Comparison of ENCODE assay signal across 16 cellular contexts in the genomic region with DNA sequence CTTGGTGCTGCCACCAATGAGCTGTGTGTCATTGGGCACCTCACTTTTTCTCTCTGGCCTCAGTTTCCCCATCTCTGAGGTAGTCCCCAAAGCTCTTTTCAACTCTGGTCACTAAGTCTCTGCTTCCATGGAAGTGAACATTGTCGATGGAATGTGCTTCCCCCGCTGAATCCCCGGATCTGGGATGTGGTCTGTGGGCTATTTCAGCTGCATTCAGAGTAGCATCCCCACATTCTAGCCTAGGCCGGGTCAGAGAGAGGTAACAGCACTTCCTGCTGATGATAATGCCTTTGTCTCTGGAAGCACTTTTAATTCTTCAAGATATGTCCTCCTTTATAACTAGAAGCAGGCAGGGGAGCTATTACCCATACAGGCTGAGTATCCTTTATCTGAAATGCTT. TPM values are rescaled to one million over a fixed set of nuclear protein-coding genes. Genes with fewer than 3 reads are reported as not detected.
DNase-seq lines count a peak whose midpoint lies in the region; TF ChIP-seq lines count a peak whose summit lies in the region.
"Had no signal": no experiment of that assay in that cellular context is flagged by ENCODE, and none has a peak within 500 bp of the region (broad histone marks: within the 10 kb centered on the region; RNA-seq: fewer than 3 reads in every experiment).

No MANE protein-coding gene starts in this region.

- H3K27me3 Mint-ChIP-seq in neural crest cell (ENCODE audit: low read depth) (peaks cover 2% of the 10 kb centered on the region), immature natural killer cell (ENCODE audit: low read depth in 3 of 3) (peaks cover 2 to 7% (median 2%) of the 10 kb centered on the region in 3 donors)

- no peak overlapping the region for H3K4me3 ChIP-seq in BLaER1 treated with 17β-estradiol and CSF1 and Interleukin-3, amounts not matched to agents 10 nM and 100 nM
- H3K4me3 ChIP-seq in astrocyte of the spinal cord (ENCODE audit: low read depth, low read length) (no peak overlapping the region), HAP-1 (no peak overlapping the region)
- H3K4me3 ChIP-seq: K562 had no signal

- H3K4me2 ChIP-seq in BLaER1 treated with 17β-estradiol and CSF1 and Interleukin-3, amounts not matched to agents 10 nM and 100 nM = peak overlapping the region in 7 of 11 experiments; percentile 39 to 93 (median 80); a peak in 14 of 22 replicates

- no peaks in the 10 kb centered on the region for H3K4me1 Mint-ChIP-seq in neural crest cell
- H3K4me1 Mint-ChIP-seq in immature natural killer cell = no peaks in the 10 kb centered on the region

- H3K27ac Mint-ChIP-seq in neural crest cell (ENCODE audit: unreplicated experiment) = peak overlapping the region; percentile 71
- no peak overlapping the region for H3K27ac Mint-ChIP-seq in immature natural killer cell

- TF ChIP-seq CTCF in astrocyte of the spinal cord (IDR thresholded peaks at IDR 0.05; ENCODE audit: low read depth, low read length) = no peak
- no peak for TF ChIP-seq CTCF in neural crest cell (conservative IDR thresholded peaks at IDR 0.05)

- H3K9me3 Mint-ChIP-seq in neural crest cell (no peaks in the 10 kb centered on the region), immature natural killer cell (peaks cover 0 to 2% (median 0%) of the 10 kb centered on the region in 6 donors)

- H3K4me3 Mint-ChIP-seq in neural crest cell = no peak overlapping the region
- H3K4me3 Mint-ChIP-seq in immature natural killer cell = no peak overlapping the region

- H3K4me1 ChIP-seq in BLaER1 treated with 17β-estradiol and CSF1 and Interleukin-3, amounts not matched to agents 10 nM and 100 nM = peaks cover 53 to 98% (median 92%) of the 10 kb centered on the region in 10 experiments
- no peaks in the 10 kb centered on the region for H3K4me1 ChIP-seq in HAP-1

- H4K20me1 ChIP-seq in BLaER1 treated with 17β-estradiol and CSF1 and Interleukin-3, amounts not matched to agents 10 nM and 100 nM = peaks cover 0 to 36% (median 0%) of the 10 kb centered on the region in 11 experiments; a peak in 6 of 22 replicates

- H3K9ac ChIP-seq in BLaER1 treated with 17β-estradiol and CSF1 and Interleukin-3, amounts not matched to agents 10 nM and 100 nM = no peak overlapping the region

- H3K36me3 Mint-ChIP-seq in neural crest cell (ENCODE audit: low read depth) = no peaks in the 10 kb centered on the region
- H3K36me3 Mint-ChIP-seq in immature natural killer cell = peaks cover 3 to 4% (median 4%) of the 10 kb centered on the region in 3 donors

- peak; percentile 34 for DNase-seq in LHCN-M2 (ENCODE audit: low read depth)
- DNase-seq in astrocyte of the spinal cord (ENCODE audit: low read depth, low spot score) = peak; percentile 13
- no peak for DNase-seq in neural crest cell (ENCODE audit: low read depth, low spot score)
- DNase-seq in COLO668 (lab: John Stamatoyannopoulos, UW; ENCODE audit: unreplicated experiment) = no peak
- DNase-seq in HAP-1 (ENCODE audit: low spot score in 2 of 2) = no peak
- no peak for DNase-seq in activated gamma-delta T cell (lab: John Stamatoyannopoulos, UW)
- no peak for DNase-seq in immature natural killer cell
- DNase-seq: C1 segment of cervical spinal cord, DMS 273 treated with DMSO at 0.1 percent for 48 hours, HCEC 1CT, NCI-H1092, NCI-H146, NCI-H2081, SHP77 had no signal

- H3K9me3 ChIP-seq in BLaER1 treated with 17β-estradiol and CSF1 and Interleukin-3, amounts not matched to agents 10 nM and 100 nM (replicated peaks in 1 of 11) = no peaks in the 10 kb centered on the region
- H3K9me3 ChIP-seq in HAP-1 = no peaks in the 10 kb centered on the region

- in situ Hi-C loops in astrocyte of the spinal cord (cut with HindIII; ENCODE audit: low sequenced_read_pairs) = no loop called here
- in situ Hi-C loops in HAP-1 (cut with MboI; ENCODE audit: low sequenced_read_pairs) = no loop called here

- H3K36me3 ChIP-seq in BLaER1 treated with 17β-estradiol and CSF1 and Interleukin-3, amounts not matched to agents 10 nM and 100 nM = no peaks in the 10 kb centered on the region; a peak in 2 of 22 replicates
- no peaks in the 10 kb centered on the region for H3K36me3 ChIP-seq in HAP-1 (replicated peaks)

- H3K27me3 ChIP-seq in BLaER1 treated with 17β-estradiol and CSF1 and Interleukin-3, amounts not matched to agents 10 nM and 100 nM = no peaks in the 10 kb centered on the region
- H3K27me3 ChIP-seq in HAP-1 (ENCODE audit: low read depth) = 0 out of 2 replicates have a peak, but pooled peaks cover 5% of the 10 kb centered on the region

- H3K27ac ChIP-seq in BLaER1 treated with 17β-estradiol and CSF1 and Interleukin-3, amounts not matched to agents 10 nM and 100 nM = no peak overlapping the region

RNA-seq across cellular contexts. Expression of a gene that starts 29.8 kb away (rescaled TPM):
- total RNA-seq in LHCN-M2 (2014; rRNA removed) (0.19 and 0.63 TPM in 2 replicates), neural crest cell (1.2 and 1.4 TPM in 2 replicates)
- polyA plus RNA-seq in LHCN-M2 (2012) = 0.75 TPM
- 100 to 1,000 TPM; 218 to 459 (median 310) TPM for polyA plus RNA-seq in immature natural killer cell

Comparison
In these comparisons a context has a peak if more than half of its experiments do, and no peak if none do; other contexts are left out.
1. DNase-seq: peak in LHCN-M2 (single experiment) and astrocyte of the spinal cord (single experiment); none in neural crest cell (single experiment), COLO668 (single experiment), HAP-1 (0 of 2), activated gamma-delta T cell (single experiment) and immature natural killer cell (0 of 3).